ENCODE assay signal across 8 cellular contexts in genomic region chr2:135473567-135473966, GRCh38. TPM values are rescaled to one million over a fixed set of nuclear protein-coding genes. Genes with fewer than 3 reads are reported as not detected.
DNase-seq lines count a peak whose midpoint lies in the region; ATAC-seq and TF ChIP-seq lines count a peak whose summit lies in the region.

No MANE protein-coding gene starts in this region.

- no peak overlapping the region for H3K27ac ChIP-seq in neuronal stem cell (replicated peaks; ENCODE audit: low read length)

- no peak overlapping the region for H3K4me2 ChIP-seq in neuronal stem cell (ENCODE audit: insufficient read depth, low read length, poor library complexity, severe bottlenecking)

- POLR2A ChIA-PET in activated CD4-positive, alpha-beta T cell treated with anti-CD3 and anti-CD28 coated beads, Interleukin-2, amount 10 ng/mL, durations not matched to agents 7 days and 5 days (lab: Charles Lee) = no interaction called here

- no peak overlapping the region for H3K4ac ChIP-seq in neuronal stem cell (ENCODE audit: low read length)

- peak; percentile 46 for DNase-seq in activated naive CD4-positive, alpha-beta T cell treated with anti-CD3 and anti-CD28 coated beads, Interleukin-2, amount 10 ng/mL, durations not matched to agents 7 days and 5 days
- DNase-seq in activated naive CD4-positive, alpha-beta T cell treated with anti-CD3 and anti-CD28 coated beads, Interleukin-2, amount 50 U/mL, for 72 hours (ENCODE audit: low spot score in 2 of 2) = no peak
- peak; percentile 22 for DNase-seq in activated CD4-positive, alpha-beta T cell treated with anti-CD3 and anti-CD28 coated beads, Interleukin-2, amount 10 ng/mL, durations not matched to agents 7 days and 5 days
- DNase-seq in kidney tubule cell (ENCODE audit: low spot score) = peak; percentile 35
- no peak for DNase-seq in neuronal stem cell (ENCODE audit: low spot score)

- no peaks in the 10 kb centered on the region for H3K79me1 ChIP-seq in neuronal stem cell (ENCODE audit: low read depth, low read length)

- no peak overlapping the region for H2BK120ac ChIP-seq in neuronal stem cell (ENCODE audit: low read depth, low read length)

- TF ChIP-seq RAD21 in Ishikawa (IDR thresholded peaks at IDR 0.05; ENCODE audit: low read depth) = peak; percentile 51

- H4K8ac ChIP-seq in neuronal stem cell (ENCODE audit: low read depth, low read length) = no peak overlapping the region

- H3K27me3 Mint-ChIP-seq in activated naive CD4-positive, alpha-beta T cell treated with anti-CD3 and anti-CD28 coated beads, Interleukin-2, amount 10 ng/mL, durations not matched to agents 7 days and 5 days = no peaks in the 10 kb centered on the region
- no peaks in the 10 kb centered on the region for H3K27me3 Mint-ChIP-seq in activated CD4-positive, alpha-beta T cell treated with anti-CD3 and anti-CD28 coated beads, Interleukin-2, amount 10 ng/mL, durations not matched to agents 7 days and 5 days

- H3K4me3 Mint-ChIP-seq in activated naive CD4-positive, alpha-beta T cell treated with anti-CD3 and anti-CD28 coated beads, Interleukin-2, amount 10 ng/mL, durations not matched to agents 7 days and 5 days = no peak overlapping the region
- H3K4me3 Mint-ChIP-seq in activated CD4-positive, alpha-beta T cell treated with anti-CD3 and anti-CD28 coated beads, Interleukin-2, amount 10 ng/mL, durations not matched to agents 7 days and 5 days = no peak overlapping the region

- no peak for ATAC-seq in activated naive CD4-positive, alpha-beta T cell treated with anti-CD3 and anti-CD28 coated beads, Interleukin-2, amount 50 U/mL, for 72 hours
- ATAC-seq in GM18909 (IDR thresholded peaks at IDR 0.05; ENCODE audit: poor library complexity, unreplicated experiment) (no peak), GM18519 (IDR thresholded peaks at IDR 0.05; ENCODE audit: low FRiP score, unreplicated experiment) (no peak)

- H3K27me3 ChIP-seq in neuronal stem cell (ENCODE audit: control insufficient read depth in 3 of 3, insufficient read depth in 3 of 3, low read depth in 1 of 3, low read length in 3 of 3) = no peaks in the 10 kb centered on the region

- no peak overlapping the region for H3K27ac Mint-ChIP-seq in activated naive CD4-positive, alpha-beta T cell treated with anti-CD3 and anti-CD28 coated beads, Interleukin-2, amount 10 ng/mL, durations not matched to agents 7 days and 5 days
- H3K27ac Mint-ChIP-seq in activated naive CD4-positive, alpha-beta T cell treated with anti-CD3 and anti-CD28 coated beads, Interleukin-2, amount 50 U/mL, for 72 hours = no peak overlapping the region
- no peak overlapping the region for H3K27ac Mint-ChIP-seq in activated CD4-positive, alpha-beta T cell treated with anti-CD3 and anti-CD28 coated beads, Interleukin-2, amount 10 ng/mL, durations not matched to agents 7 days and 5 days

- CTCF ChIA-PET in activated naive CD4-positive, alpha-beta T cell treated with anti-CD3 and anti-CD28 coated beads, Interleukin-2, amount 10 ng/mL, durations not matched to agents 7 days and 5 days (lab: Charles Lee) = interaction anchor here (0.5 to 5.5 kb wide), 10 partner anchors 9 to 484 kb away, joined by 3 to 54 read pairs (median 3); no protein-coding TSS in a partner anchor
- CTCF ChIA-PET in activated CD4-positive, alpha-beta T cell treated with anti-CD3 and anti-CD28 coated beads, Interleukin-2, amount 10 ng/mL, durations not matched to agents 7 days and 5 days (lab: Charles Lee) = interaction anchor here (0.6 to 1.8 kb wide), 5 partner anchors 23 to 244 kb away, joined by 3 to 7 read pairs (median 3); no protein-coding TSS in a partner anchor

- no peak overlapping the region for H3K23ac ChIP-seq in neuronal stem cell (ENCODE audit: low read depth, low read length, poor library complexity)

- H3K4me1 ChIP-seq in neuronal stem cell (ENCODE audit: control insufficient read depth in 2 of 2, insufficient read depth in 1 of 2, low read depth in 1 of 2, low read length in 2 of 2) = no peaks in the 10 kb centered on the region

- no peaks in the 10 kb centered on the region for H3K36me3 Mint-ChIP-seq in activated naive CD4-positive, alpha-beta T cell treated with anti-CD3 and anti-CD28 coated beads, Interleukin-2, amount 10 ng/mL, durations not matched to agents 7 days and 5 days
- no peaks in the 10 kb centered on the region for H3K36me3 Mint-ChIP-seq in activated naive CD4-positive, alpha-beta T cell treated with anti-CD3 and anti-CD28 coated beads, Interleukin-2, amount 50 U/mL, for 72 hours
- no peaks in the 10 kb centered on the region for H3K36me3 Mint-ChIP-seq in activated CD4-positive, alpha-beta T cell treated with anti-CD3 and anti-CD28 coated beads, Interleukin-2, amount 10 ng/mL, durations not matched to agents 7 days and 5 days (ENCODE audit: low read depth)

- no peaks in the 10 kb centered on the region for H3K36me3 ChIP-seq in neuronal stem cell (replicated peaks in 1 of 2; ENCODE audit: control insufficient read depth in 2 of 2, insufficient read depth in 2 of 2, low read length in 2 of 2)

- H2AFZ ChIP-seq in neuronal stem cell (ENCODE audit: low read length) = no peak overlapping the region

- no CpG with 5 or more reads among the region's 2 CpGs for WGBS in neuronal stem cell (ENCODE audit: extremely low coverage in 2 of 2, insufficient read length in 2 of 2, insufficient replicate concordance in 1 of 2), 2 donors

- no peaks in the 10 kb centered on the region for H3K9me3 ChIP-seq in neuronal stem cell (replicated peaks in 1 of 2; ENCODE audit: control insufficient read depth in 2 of 2, insufficient read depth in 1 of 2, low read depth in 1 of 2, low read length in 2 of 2)

- no peak overlapping the region for H2BK12ac ChIP-seq in neuronal stem cell (ENCODE audit: low read length)

- no peaks in the 10 kb centered on the region for H3K9me3 Mint-ChIP-seq in activated naive CD4-positive, alpha-beta T cell treated with anti-CD3 and anti-CD28 coated beads, Interleukin-2, amount 10 ng/mL, durations not matched to agents 7 days and 5 days
- no peaks in the 10 kb centered on the region for H3K9me3 Mint-ChIP-seq in activated naive CD4-positive, alpha-beta T cell treated with anti-CD3 and anti-CD28 coated beads, Interleukin-2, amount 50 U/mL, for 72 hours
- no peaks in the 10 kb centered on the region for H3K9me3 Mint-ChIP-seq in activated CD4-positive, alpha-beta T cell treated with anti-CD3 and anti-CD28 coated beads, Interleukin-2, amount 10 ng/mL, durations not matched to agents 7 days and 5 days

- no peak overlapping the region for H3K9ac ChIP-seq in neuronal stem cell (ENCODE audit: low read depth, low read length, poor library complexity)

- TF ChIP-seq EP300 in Ishikawa (IDR thresholded peaks at IDR 0.05; ENCODE audit: borderline replicate concordance) = no peak

- no peak overlapping the region for H2BK5ac ChIP-seq in neuronal stem cell (ENCODE audit: low read length)

- H4K91ac ChIP-seq in neuronal stem cell (ENCODE audit: low read depth, low read length, poor library complexity) = no peak overlapping the region

- no peaks in the 10 kb centered on the region for H3K4me1 Mint-ChIP-seq in activated naive CD4-positive, alpha-beta T cell treated with anti-CD3 and anti-CD28 coated beads, Interleukin-2, amount 10 ng/mL, durations not matched to agents 7 days and 5 days
- H3K4me1 Mint-ChIP-seq in activated CD4-positive, alpha-beta T cell treated with anti-CD3 and anti-CD28 coated beads, Interleukin-2, amount 10 ng/mL, durations not matched to agents 7 days and 5 days = no peaks in the 10 kb centered on the region

- H3K4me3 ChIP-seq in neuronal stem cell (ENCODE audit: low read length in 2 of 2) = no peak overlapping the region

- no peak overlapping the region for H2BK15ac ChIP-seq in neuronal stem cell (ENCODE audit: low read length)

- no peak overlapping the region for H3K14ac ChIP-seq in neuronal stem cell (ENCODE audit: low read length)

- no peak overlapping the region for H3K18ac ChIP-seq in neuronal stem cell (ENCODE audit: low read length)

- no peak overlapping the region for H2AK5ac ChIP-seq in neuronal stem cell (ENCODE audit: low read depth, low read length)

TF ChIP-seq in Ishikawa, 13 proteins besides CTCF, POLR2A, EP300 and RAD21 (continues in another document):
- TF ChIP-seq TAF1 (IDR thresholded peaks at IDR 0.05; ENCODE audit: low read depth) (no peak), REST (IDR thresholded peaks at IDR 0.05; ENCODE audit: low read depth) (no peak), TEAD4 (IDR thresholded peaks at IDR 0.05) (no peak), TCF12 (IDR thresholded peaks at IDR 0.05; ENCODE audit: low read depth) (no peak)

RNA-seq across cellular contexts. Expression of gene ZRANB3, which starts 57.5 kb away (rescaled TPM):
- 10 to 100 TPM; 13.3 to 37.9 TPM for total RNA-seq in activated naive CD4-positive, alpha-beta T cell treated with anti-CD3 and anti-CD28 coated beads, Interleukin-2, amount 50 U/mL, for 72 hours
- total RNA-seq in activated CD4-positive, alpha-beta T cell treated with anti-CD3 and anti-CD28 coated beads, Interleukin-2, amount 10 ng/mL, durations not matched to agents 7 days and 5 days = 1 to 10 TPM; 6.5 to 7.4 TPM
- 6.9 TPM for polyA plus RNA-seq in neuronal stem cell (2013, experiment 1 of 2)
- polyA plus RNA-seq in neuronal stem cell (2013, experiment 2 of 2) = 7.0 TPM

RNA-seq across cellular contexts. Expression of gene R3HDM1, which starts 57.7 kb away (rescaled TPM):
- 10 to 100 TPM; 59.6 to 65.1 TPM for total RNA-seq in activated naive CD4-positive, alpha-beta T cell treated with anti-CD3 and anti-CD28 coated beads, Interleukin-2, amount 50 U/mL, for 72 hours
- total RNA-seq in activated CD4-positive, alpha-beta T cell treated with anti-CD3 and anti-CD28 coated beads, Interleukin-2, amount 10 ng/mL, durations not matched to agents 7 days and 5 days = 10 to 100 TPM; 52.3 to 52.5 TPM
- polyA plus RNA-seq in neuronal stem cell (2013, experiment 1 of 2) = 62.9 TPM
- 68.7 TPM for polyA plus RNA-seq in neuronal stem cell (2013, experiment 2 of 2)

Comparison
In these comparisons a context has a peak if more than half of its experiments do, and no peak if none do; other contexts are left out.
1. DNase-seq: peak in activated naive CD4-positive, alpha-beta T cell treated with anti-CD3 and anti-CD28 coated beads, Interleukin-2, amount 10 ng/mL, durations not matched to agents 7 days and 5 days (single experiment), activated CD4-positive, alpha-beta T cell treated with anti-CD3 and anti-CD28 coated beads, Interleukin-2, amount 10 ng/mL, durations not matched to agents 7 days and 5 days (single experiment) and kidney tubule cell (single experiment); none in activated naive CD4-positive, alpha-beta T cell treated with anti-CD3 and anti-CD28 coated beads, Interleukin-2, amount 50 U/mL, for 72 hours (0 of 2) and neuronal stem cell (single experiment).